Comparison of ENCODE assay signal across 6 cellular contexts in the genomic region with DNA sequence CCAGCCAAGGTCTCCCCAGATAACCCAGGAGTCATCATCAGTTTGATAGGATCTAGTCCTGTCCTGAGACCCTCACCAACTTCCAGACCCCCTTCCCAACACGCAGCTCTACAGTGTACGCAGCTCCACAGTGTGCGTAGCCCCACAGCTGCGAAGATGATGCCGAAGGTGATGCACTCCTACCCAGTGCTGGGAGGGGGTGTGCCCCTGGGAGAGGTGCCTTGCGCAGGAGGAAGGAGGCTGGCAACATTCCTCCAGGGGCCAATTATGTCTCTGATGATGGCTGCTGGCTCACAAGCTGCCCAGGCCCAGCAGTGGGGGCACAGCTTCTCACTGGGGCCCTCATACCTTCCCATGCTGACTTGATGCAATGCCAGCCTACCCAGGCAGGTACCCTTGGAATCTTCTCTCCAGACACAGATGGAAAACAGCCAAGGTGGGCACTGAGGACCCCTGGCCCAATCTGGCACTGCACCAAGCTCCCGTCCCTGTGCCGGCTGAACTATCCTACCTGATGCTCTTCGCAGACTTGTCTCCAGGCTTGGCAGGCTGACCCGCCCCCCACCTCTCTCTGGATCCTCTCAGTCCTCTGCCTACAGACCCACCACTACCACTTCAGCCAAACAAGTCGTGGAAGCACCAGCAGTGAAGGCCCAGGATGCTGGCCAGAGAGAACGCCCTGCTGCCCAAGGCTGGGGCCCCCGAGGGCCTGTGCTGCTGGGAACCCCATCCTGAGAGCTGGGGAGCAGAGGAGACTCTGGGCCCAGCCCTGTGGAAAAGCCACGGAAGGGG. TPM values are rescaled to one million over a fixed set of nuclear protein-coding genes. Genes with fewer than 3 reads are reported as not detected.
A peak's percentile ranks its signal among the peaks of the same experiment; 100 is the strongest.
DNase-seq lines count a peak whose midpoint lies in the region; ATAC-seq and TF ChIP-seq lines count a peak whose summit lies in the region.

No MANE protein-coding gene starts in this region.

- no peak for TF ChIP-seq EP300 in suprapubic skin (IDR thresholded peaks at IDR 0.05)

- H3K36me3 Mint-ChIP-seq in T-helper 1 cell treated with Interleukin-12 subunit alpha and Interleukin-12 subunit beta and Interleukin-4 antibody, amounts not matched to agents 30 μg/mL and 1 μg/mL, for 36 hours (ENCODE audit: low read depth) = peaks cover 21% of the 10 kb centered on the region

- H3K27ac Mint-ChIP-seq in T-helper 1 cell treated with Interleukin-12 subunit alpha and Interleukin-12 subunit beta and Interleukin-4 antibody, amounts not matched to agents 30 μg/mL and 1 μg/mL, for 36 hours = peak overlapping the region; percentile 80

- H3K9me3 Mint-ChIP-seq in T-helper 1 cell treated with Interleukin-12 subunit alpha and Interleukin-12 subunit beta and Interleukin-4 antibody, amounts not matched to agents 30 μg/mL and 1 μg/mL, for 36 hours = no peaks in the 10 kb centered on the region

- peaks cover 34% of the 10 kb centered on the region for H3K36me3 ChIP-seq in suprapubic skin

- DNase-seq in T-helper 1 cell = no peak
- no peak for DNase-seq in fibroblast of the aortic adventitia (ENCODE audit: low read depth)
- DNase-seq in suprapubic skin (ENCODE audit: low spot score in 2 of 2) = peak in 1 of 2 donors; percentile 69
- no peak for DNase-seq in NCI-H146 (lab: John Stamatoyannopoulos, UW)

- no peaks in the 10 kb centered on the region for H3K9me3 ChIP-seq in suprapubic skin

- WGBS in suprapubic skin = 86% methylated on average over 11 of the region's 14 CpGs

- no peaks in the 10 kb centered on the region for H3K27me3 Mint-ChIP-seq in T-helper 1 cell treated with Interleukin-12 subunit alpha and Interleukin-12 subunit beta and Interleukin-4 antibody, amounts not matched to agents 30 μg/mL and 1 μg/mL, for 36 hours (ENCODE audit: low read depth)

- H3K27ac ChIP-seq in suprapubic skin = no peak overlapping the region

- ATAC-seq in GM19452 (IDR thresholded peaks at IDR 0.05; ENCODE audit: unreplicated experiment) = no peak

- H3K4me1 ChIP-seq in suprapubic skin = peaks cover 20% of the 10 kb centered on the region

- H3K4me1 Mint-ChIP-seq in T-helper 1 cell treated with Interleukin-12 subunit alpha and Interleukin-12 subunit beta and Interleukin-4 antibody, amounts not matched to agents 30 μg/mL and 1 μg/mL, for 36 hours (ENCODE audit: low read depth) = peaks cover 14% of the 10 kb centered on the region

- H3K4me3 ChIP-seq in fibroblast of the aortic adventitia (ENCODE audit: low read depth, low read length) = peak overlapping the region; percentile 75
- peak overlapping the region; percentile 76 for H3K4me3 ChIP-seq in suprapubic skin

- TF ChIP-seq CTCF in fibroblast of the aortic adventitia (IDR thresholded peaks at IDR 0.05; ENCODE audit: insufficient read depth, low read length) (no peak), suprapubic skin (IDR thresholded peaks at IDR 0.05) (no peak)

- TF ChIP-seq POLR2A in suprapubic skin (IDR thresholded peaks at IDR 0.05) = no peak

- H3K4me3 Mint-ChIP-seq in T-helper 1 cell treated with Interleukin-12 subunit alpha and Interleukin-12 subunit beta and Interleukin-4 antibody, amounts not matched to agents 30 μg/mL and 1 μg/mL, for 36 hours = peak overlapping the region; percentile 85

- H3K27me3 ChIP-seq in suprapubic skin = no peaks in the 10 kb centered on the region

RNA-seq across cellular contexts. Expression of a gene that starts 1.4 kb away (rescaled TPM):
- total RNA-seq in fibroblast of the aortic adventitia (ENCODE audit: low replicate concordance) (7.9 and 12.3 TPM in 2 replicates), suprapubic skin (10 to 100 TPM; 17.7 to 32.4 (median 24.3) TPM)

RNA-seq across cellular contexts. Expression of a gene that starts 11.1 kb away (rescaled TPM):
- total RNA-seq in fibroblast of the aortic adventitia (ENCODE audit: low replicate concordance) (0.16 and 2.3 TPM in 2 replicates), suprapubic skin (10 to 100 TPM in 2 of 4 donors, 1 to 10 TPM in 2; 7.2 to 15.8 (median 9.6) TPM)

RNA-seq across cellular contexts. Expression of a gene that starts 12.1 kb away (rescaled TPM):
- total RNA-seq in fibroblast of the aortic adventitia (ENCODE audit: low replicate concordance) (4.0 and 16.0 TPM in 2 replicates), suprapubic skin (10 to 100 TPM; 32.3 to 80.1 (median 52.5) TPM)

RNA-seq across cellular contexts. Expression of a gene that starts 12.6 kb away (rescaled TPM):
- 55.4 and 120 TPM in 2 replicates for total RNA-seq in fibroblast of the aortic adventitia (ENCODE audit: low replicate concordance)
- total RNA-seq in suprapubic skin = 10 to 100 TPM; 70.7 to 93.0 (median 83.9) TPM
